23 cellular contexts compared by ENCODE assay signal in the genomic region with DNA sequence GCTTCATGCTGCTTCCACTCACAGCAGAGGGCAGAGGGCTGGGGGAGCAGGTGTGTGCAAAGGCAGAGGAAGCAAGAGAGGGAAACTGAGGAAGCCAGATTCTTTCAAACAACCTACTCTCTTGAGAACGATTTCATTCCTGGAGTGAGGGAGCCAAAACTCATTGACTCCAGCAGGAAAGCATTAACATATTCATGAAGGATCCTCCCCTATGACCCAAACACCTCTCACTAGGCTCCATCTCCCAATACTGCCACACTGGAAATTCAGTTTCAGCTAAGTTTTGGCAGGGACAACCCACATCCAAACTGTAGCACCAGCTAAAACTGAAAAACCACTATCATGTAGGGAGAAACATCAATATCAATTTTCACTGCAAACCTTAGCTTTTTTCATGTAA.
"Had no signal": no experiment of that assay in that cellular context is flagged by ENCODE, and none has a peak within 500 bp of the region (broad histone marks: within the 10 kb centered on the region; RNA-seq: fewer than 3 reads in every experiment).

No MANE protein-coding gene starts in this region.

- H3K4me3 ChIP-seq: MG63, SJSA1, SK-N-MC had no signal

- ATAC-seq: HepG2 had no signal

- H3K36me3 ChIP-seq: MG63, SJSA1 had no signal

- H3K4me1 ChIP-seq: SJSA1 had no signal

- H3K9me3 ChIP-seq: MG63, SJSA1 had no signal

- DNase-seq: IMR-90, Karpas-422, KG1, MG63, NCI-H1092, NCI-H1105 treated with DMSO at 0.1 percent for 48 hours, NCI-H1436, NCI-H187, NCI-H2029, NCI-H2081 treated with DMSO at 0.1 percent for 48 hours, NCI-H2171, NCI-H226, NCI-H446, NCI-H510A, NCI-H524 treated with DMSO at 0.1 percent for 48 hours, NCI-H774, Right ventricle myocardium superior, RPMI8226, SIG-M5 had no signal

- FAIRE-seq: HepG2, RCC 7860 had no signal

- H3K27ac ChIP-seq: SJSA1, SK-N-MC had no signal

- H3K27me3 ChIP-seq: MG63, SJSA1 had no signal
